ENCODE assay signal across 8 cellular contexts in the genomic region with DNA sequence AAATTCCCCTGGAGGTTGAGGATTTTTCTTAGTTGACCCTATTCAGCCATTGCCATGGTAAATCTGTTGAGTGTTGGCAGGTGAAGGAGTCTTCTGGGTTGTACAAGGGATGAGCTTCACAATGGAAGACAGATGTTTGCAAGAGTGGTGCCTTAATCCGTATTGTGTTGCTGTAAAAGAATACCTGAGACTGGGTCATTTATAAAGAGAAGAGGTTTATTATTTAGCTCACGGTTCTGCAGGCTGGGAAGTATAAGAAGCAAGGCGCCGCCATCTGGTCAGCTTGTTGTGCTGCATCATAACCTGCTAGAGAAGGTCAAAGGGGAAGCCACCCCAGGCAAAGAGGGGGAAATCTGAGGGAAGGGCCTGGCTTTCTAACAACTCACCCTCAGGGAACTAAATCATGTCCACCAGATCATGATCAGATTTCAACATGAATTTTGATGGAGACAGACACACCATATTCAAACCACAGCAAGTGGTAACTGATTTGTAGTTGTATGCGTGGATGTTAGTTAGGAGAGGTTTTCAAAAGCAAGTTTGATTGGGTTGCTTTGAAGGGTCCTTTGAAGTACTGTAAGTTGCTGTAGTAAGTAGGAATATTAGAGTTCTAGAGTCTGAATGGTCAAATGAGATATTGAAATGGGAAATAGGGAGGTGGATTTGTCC. TPM values are rescaled to one million over a fixed set of nuclear protein-coding genes. Genes with fewer than 3 reads are reported as not detected.
DNase-seq lines count a peak whose midpoint lies in the region; ATAC-seq, FAIRE-seq and TF ChIP-seq lines count a peak whose summit lies in the region.

No MANE protein-coding gene starts in this region.

- H3K4me2 ChIP-seq in smooth muscle cell: peak overlapping the region; percentile 92

- H3F3A ChIP-seq in smooth muscle cell (ENCODE audit: low read depth): peaks cover 16% of the 10 kb centered on the region

- H3K36me3 ChIP-seq in brain microvascular endothelial cell (replicated peaks) (no peaks in the 10 kb centered on the region), smooth muscle cell (ENCODE audit: low read depth) (no peaks in the 10 kb centered on the region)

- H2AFZ ChIP-seq in smooth muscle cell (ENCODE audit: low read depth): no peak overlapping the region

- DNase-seq in AG04450 (ENCODE audit: low read depth, low spot score): no peak
- DNase-seq in GM19239 (ENCODE audit: insufficient read length, low spot score): peak; percentile 19
- peak; percentile 33 for DNase-seq in NCI-H1092 treated with DMSO at 0.1 percent for 48 hours (lab: John Stamatoyannopoulos, UW)
- peak in 4 of 5 donors; percentile 30 to 51 (median 31) for DNase-seq in T-helper 1 cell
- peak; percentile 51 for DNase-seq in brain microvascular endothelial cell
- peak; percentile 64 for DNase-seq in inferior parietal cortex (ENCODE audit: extremely low spot score)
- DNase-seq in smooth muscle cell (lab: John Stamatoyannopoulos, UW; ENCODE audit: unreplicated experiment): no peak

- peaks cover 68% of the 10 kb centered on the region for H3K79me2 ChIP-seq in smooth muscle cell (ENCODE audit: low read depth)

- H3K9me3 ChIP-seq in AG04450 (ENCODE audit: control insufficient read depth, insufficient read depth, low read length): no peaks in the 10 kb centered on the region; the same call in 1 of the 2 replicates
- no peaks in the 10 kb centered on the region for H3K9me3 ChIP-seq in smooth muscle cell (replicated peaks; ENCODE audit: low read depth)

- peak overlapping the region; percentile 100 for H3K9ac ChIP-seq in smooth muscle cell (ENCODE audit: low read depth)

- TF ChIP-seq CTCF in AG04450 (IDR thresholded peaks at IDR 0.05; ENCODE audit: low read depth, low read length): peak; percentile 61
- peak; percentile 83 for TF ChIP-seq CTCF in brain microvascular endothelial cell (IDR thresholded peaks at IDR 0.05; ENCODE audit: low read depth, low read length, missing control alignments)
- TF ChIP-seq CTCF in smooth muscle cell (IDR thresholded peaks at IDR 0.05; ENCODE audit: borderline replicate concordance, insufficient read depth, poor library complexity, severe bottlenecking): peak; percentile 56

- in situ Hi-C loops in brain microvascular endothelial cell (cut with HindIII; ENCODE audit: low pct_ligation_motif_present, low sequenced_read_pairs): no loop called here

- H3K27ac ChIP-seq in AG04450 (ENCODE audit: low read depth, low read length) (no peak overlapping the region), brain microvascular endothelial cell (no peak overlapping the region), smooth muscle cell (ENCODE audit: low read depth) (peak overlapping the region; percentile 100)

- H3K27me3 ChIP-seq in AG04450 (ENCODE audit: control insufficient read depth, insufficient read depth, low read length) (no peaks in the 10 kb centered on the region), brain microvascular endothelial cell (replicated peaks) (no peaks in the 10 kb centered on the region), smooth muscle cell (ENCODE audit: low read depth) (no peaks in the 10 kb centered on the region)

- peaks cover 56% of the 10 kb centered on the region for H4K20me1 ChIP-seq in smooth muscle cell (ENCODE audit: low read depth)

- 23% methylated on average over 5 of the region's 5 CpGs for WGBS in smooth muscle cell (ENCODE audit: low lambda C conversion rate)

- H3K4me3 ChIP-seq in AG04450 (ENCODE audit: low read depth, low read length) (peak overlapping the region; percentile 74), brain microvascular endothelial cell (ENCODE audit: low read depth, low read length) (peak overlapping the region; percentile 65), smooth muscle cell (peak overlapping the region; percentile 86)

- ATAC-seq in HG02870 (IDR thresholded peaks at IDR 0.05; ENCODE audit: unreplicated experiment): no peak

- H3K4me1 ChIP-seq in smooth muscle cell (ENCODE audit: low read depth): peaks cover 42% of the 10 kb centered on the region

- CTCF ChIA-PET in AG04450 (lab: Charles Lee): interaction anchor here (0.5 to 3.2 kb wide), 20 partner anchors 9 to 455 kb away, joined by 3 to 17 read pairs (median 3); no protein-coding TSS in a partner anchor

- peak; percentile 88 for FAIRE-seq in GM19239 (lab: Jason Lieb, UNC)

- POLR2A ChIA-PET in AG04450 (lab: Yijun Ruan, JAX): no interaction called here

RNA-seq across cellular contexts. Expression of gene TNPO1, which starts 2.5 kb away (rescaled TPM):
- polyA plus RNA-seq in AG04450 (2011; rRNA removed) (110 and 134 TPM in 2 replicates), smooth muscle cell (62.7 and 67.1 TPM in 2 replicates)
- polyA minus RNA-seq in AG04450 (2011; rRNA and poly(A)+ RNA removed): 244 and 342 TPM in 2 replicates
- 167 and 182 TPM in 2 replicates for total RNA-seq in smooth muscle cell

Comparison
In these comparisons a context has a peak if more than half of its experiments do, and no peak if none do; other contexts are left out.
1. DNase-seq: peak in GM19239 (single experiment), NCI-H1092 treated with DMSO at 0.1 percent for 48 hours (single experiment), T-helper 1 cell (4 of 5), brain microvascular endothelial cell (single experiment) and inferior parietal cortex (single experiment); none in AG04450 (single experiment) and smooth muscle cell (single experiment).
2. Peak in every context shown above with its lines, with median percentiles within 50 percentile points of each other: H3K4me3 ChIP-seq and CTCF ChIP-seq.